21 cellular contexts compared by ENCODE assay signal in the genomic region with DNA sequence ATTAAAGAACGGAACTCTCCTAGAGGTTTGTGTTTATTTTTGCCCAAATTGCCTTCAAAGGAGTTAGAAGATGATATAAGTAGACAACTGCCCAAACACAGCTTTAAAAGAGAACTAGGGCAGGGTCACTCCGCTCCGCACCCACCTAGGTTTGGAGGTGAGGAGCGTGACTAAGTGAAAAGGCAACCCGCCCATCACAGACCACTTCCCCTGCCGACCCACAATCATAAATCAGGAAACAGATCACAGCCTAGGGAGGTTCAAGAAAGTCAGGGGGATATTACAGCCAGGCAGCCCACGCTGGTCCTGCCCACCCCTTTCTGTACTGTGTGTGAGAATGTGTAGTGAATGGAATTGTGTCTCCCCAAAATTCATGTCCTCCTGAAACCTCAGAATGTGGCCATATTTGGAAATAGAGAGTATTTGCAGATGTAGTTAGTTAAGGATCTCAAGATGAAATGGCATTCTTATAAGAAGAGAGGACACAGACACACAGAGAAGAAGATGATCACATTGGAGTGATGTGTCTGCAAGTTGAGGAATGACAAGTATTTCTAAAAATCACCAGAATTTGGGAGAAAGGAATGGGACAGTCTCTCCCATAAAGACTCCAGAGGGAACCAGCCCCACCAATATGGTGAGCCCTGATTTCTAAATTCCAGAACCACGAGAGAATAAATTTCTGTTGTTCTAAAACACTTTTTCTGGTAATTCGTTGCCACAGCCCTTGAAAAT.
"Had no signal": no experiment of that assay in that cellular context is flagged by ENCODE, and none has a peak within 500 bp of the region (broad histone marks: within the 10 kb centered on the region; RNA-seq: fewer than 3 reads in every experiment).

No MANE protein-coding gene starts in this region.

- H3K27ac ChIP-seq: esophagus squamous epithelium, foreskin keratinocyte, ovary, right atrium auricular region, suprapubic skin, upper lobe of right lung, vagina had no signal

- H3K4me3 Mint-ChIP-seq: dendritic cell treated with granulocyte-macrophage colony-stimulating factor and Interleukin-4, amounts not matched to agents 40 ng/mL and 50 ng/mL, for 4 days; naive thymus-derived CD4-positive, alpha-beta T cell; neural crest cell; stimulated activated effector memory CD8-positive, alpha-beta T cell treated with anti-CD3 and anti-CD28 coated beads, Interleukin-12 subunit alpha, Interleukin-12 subunit beta, amount 100 ng/mL, for 72 hours had no signal

- H3K9me3 ChIP-seq: esophagus squamous epithelium, ovary, right atrium auricular region, suprapubic skin, thyroid gland, upper lobe of right lung, vagina had no signal

- H3K36me3 Mint-ChIP-seq: naive thymus-derived CD4-positive, alpha-beta T cell; stimulated activated effector memory CD8-positive, alpha-beta T cell treated with anti-CD3 and anti-CD28 coated beads, Interleukin-12 subunit alpha, Interleukin-12 subunit beta, amount 100 ng/mL, for 72 hours had no signal

- H3K27ac Mint-ChIP-seq: dendritic cell treated with granulocyte-macrophage colony-stimulating factor and Interleukin-4, amounts not matched to agents 40 ng/mL and 50 ng/mL, for 4 days; naive thymus-derived CD4-positive, alpha-beta T cell; stimulated activated effector memory CD8-positive, alpha-beta T cell treated with anti-CD3 and anti-CD28 coated beads, Interleukin-12 subunit alpha, Interleukin-12 subunit beta, amount 100 ng/mL, for 72 hours had no signal

- H3K4me1 Mint-ChIP-seq: naive thymus-derived CD4-positive, alpha-beta T cell; stimulated activated effector memory CD8-positive, alpha-beta T cell treated with anti-CD3 and anti-CD28 coated beads, Interleukin-12 subunit alpha, Interleukin-12 subunit beta, amount 100 ng/mL, for 72 hours had no signal

- DNase-seq: cerebellar nuclear complex; esophagus squamous epithelium; foreskin keratinocyte; hypothalamus; left ventricle myocardium superior; naive thymus-derived CD4-positive, alpha-beta T cell; nucleus accumbens; ovary; stimulated activated CD4-positive, alpha-beta T cell treated with anti-CD3 and anti-CD28 coated beads, Interleukin-4, amount 100 ng/mL, for 1 hour; stimulated activated CD8-positive, alpha-beta memory T cell treated with anti-CD3 and anti-CD28 coated beads, Interleukin-4, amount 100 ng/mL, for 48 hours; stimulated activated naive CD8-positive, alpha-beta T cell treated with anti-CD3 and anti-CD28 coated beads, Interleukin-15, Interleukin-2, amounts not matched to agents 100 U/mL and 50 U/mL, for 24 hours; upper lobe of right lung had no signal

- H3K4me1 ChIP-seq: right atrium auricular region, upper lobe of right lung, vagina had no signal

- ATAC-seq: foreskin keratinocyte; left ventricle myocardium superior; naive thymus-derived CD4-positive, alpha-beta T cell; stimulated activated effector memory CD8-positive, alpha-beta T cell treated with anti-CD3 and anti-CD28 coated beads, Interleukin-12 subunit alpha, Interleukin-12 subunit beta, amount 100 ng/mL, for 72 hours; stimulated activated naive CD8-positive, alpha-beta T cell treated with anti-CD3 and anti-CD28 coated beads, Interleukin-15, Interleukin-2, amounts not matched to agents 100 U/mL and 50 U/mL, for 24 hours; upper lobe of right lung had no signal

- H3K27me3 Mint-ChIP-seq: dendritic cell treated with granulocyte-macrophage colony-stimulating factor and Interleukin-4, amounts not matched to agents 40 ng/mL and 50 ng/mL, for 4 days had no signal

- H3K36me3 ChIP-seq: esophagus squamous epithelium, ovary, right atrium auricular region, suprapubic skin, thyroid gland, upper lobe of right lung, vagina had no signal

- H3K4me3 ChIP-seq: esophagus squamous epithelium, lung, ovary, right atrium auricular region, smooth muscle cell, suprapubic skin, thyroid gland, upper lobe of right lung, vagina had no signal

- H3K9me3 Mint-ChIP-seq: dendritic cell treated with granulocyte-macrophage colony-stimulating factor and Interleukin-4, amounts not matched to agents 40 ng/mL and 50 ng/mL, for 4 days had no signal
